26 cellular contexts compared by ENCODE assay signal in the genomic region with DNA sequence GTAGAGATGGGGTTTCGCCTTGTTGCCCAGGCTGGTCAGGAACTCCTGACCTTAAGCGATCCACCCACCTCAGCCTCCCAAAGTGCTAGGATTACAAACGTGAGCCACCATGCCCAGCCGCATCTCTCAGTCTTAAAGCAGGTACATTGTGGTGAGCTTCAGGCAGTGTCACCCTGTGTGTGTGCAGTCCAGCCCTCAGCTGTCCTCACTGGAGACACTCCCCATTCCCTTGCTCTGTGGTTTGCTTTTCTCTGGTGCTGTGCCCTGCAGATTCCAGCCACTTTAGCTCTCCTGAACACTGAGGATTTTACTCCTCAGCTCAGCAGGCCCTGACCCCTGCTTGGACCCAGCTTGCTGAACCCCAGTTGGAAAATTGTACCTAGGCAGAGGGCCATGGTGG. TPM values are rescaled to one million over a fixed set of nuclear protein-coding genes. Genes with fewer than 3 reads are reported as not detected.
"Had no signal": no experiment of that assay in that cellular context is flagged by ENCODE, and none has a peak within 500 bp of the region (broad histone marks: within the 10 kb centered on the region; RNA-seq: fewer than 3 reads in every experiment).

No MANE protein-coding gene starts in this region.

- ATAC-seq: esophagus mucosa; foreskin keratinocyte; gastroesophageal sphincter; heart left ventricle; left lung; natural killer cell; pancreas; right lobe of liver; stimulated activated naive CD8-positive, alpha-beta T cell treated with anti-CD3 and anti-CD28 coated beads, Interleukin-15, amount 100 ng/mL, for 72 hours had no signal

- H3K4me2 ChIP-seq: hepatocyte, smooth muscle cell had no signal

- DNase-seq: effector CD8-positive, alpha-beta T cell; endodermal cell; foreskin keratinocyte; kidney; left lung; mesendoderm; midbrain; natural killer cell; right lobe of liver; stimulated activated CD4-positive, alpha-beta T cell treated with anti-CD3 and anti-CD28 coated beads, Interleukin-12 subunit alpha, Interleukin-12 subunit beta, amount 100 ng/mL, for 4 hours; stimulated activated CD4-positive, alpha-beta T cell treated with anti-CD3 and anti-CD28 coated beads, Interleukin-1b, Interleukin-23, amount 100 ng/mL, for 48 hours; stimulated activated CD4-positive, alpha-beta T cell treated with anti-CD3 and anti-CD28 coated beads, Interleukin-4, amount 100 ng/mL, for 1 hour; stimulated activated CD8-positive, alpha-beta memory T cell treated with anti-CD3 and anti-CD28 coated beads, Interleukin-4, amount 100 ng/mL, for 48 hours; stimulated activated naive CD4-positive, alpha-beta T cell; transverse colon had no signal

- H3K9me3 ChIP-seq: gastroesophageal sphincter, heart left ventricle, left lung, neutrophil, pancreas, right lobe of liver, suprapubic skin, transverse colon, vagina had no signal

- H3K4me3 ChIP-seq: gastroesophageal sphincter, heart left ventricle, hepatocyte, left lung, pancreas, right lobe of liver, smooth muscle cell, suprapubic skin, transverse colon, vagina had no signal

- H3K27ac ChIP-seq: epithelial cell of prostate, foreskin keratinocyte, gastroesophageal sphincter, heart left ventricle, hepatocyte, left lung, neutrophil, pancreas, right lobe of liver, suprapubic skin, transverse colon, vagina had no signal

- H2AFZ ChIP-seq: hepatocyte had no signal

- H3K27me3 ChIP-seq: foreskin keratinocyte, gastroesophageal sphincter, heart left ventricle, hepatocyte, left lung, neutrophil, pancreas, right lobe of liver, suprapubic skin, transverse colon, vagina had no signal

- H3K4me1 ChIP-seq: foreskin keratinocyte had no signal

RNA-seq across cellular contexts. Expression of a gene that starts 14.6 kb away (rescaled TPM):
- polyA plus RNA-seq: foreskin keratinocyte had no signal
